ENCODE assay signal across 25 cellular contexts in genomic region chr10:124077216-124077615, GRCh38. TPM values are rescaled to one million over a fixed set of nuclear protein-coding genes. Genes with fewer than 3 reads are reported as not detected.
DNase-seq lines count a peak whose midpoint lies in the region; ATAC-seq and TF ChIP-seq lines count a peak whose summit lies in the region.
"Had no signal": no experiment of that assay in that cellular context is flagged by ENCODE, and none has a peak within 500 bp of the region (broad histone marks: within the 10 kb centered on the region; RNA-seq: fewer than 3 reads in every experiment).

No MANE protein-coding gene starts in this region.

- no peaks in the 10 kb centered on the region for H4K20me1 ChIP-seq in OCI-LY7 (ENCODE audit: insufficient read depth, low read length)

- peak overlapping the region; percentile 69 for H3K4me2 ChIP-seq in OCI-LY7 (ENCODE audit: low read length)

- no peaks in the 10 kb centered on the region for H3K9me3 Mint-ChIP-seq in stimulated activated memory B cell treated with anti-CD40 and anti-IgM and Interleukin-4, amounts not matched to agents 10 μg/mL and 1 μg/mL and 100 μg/mL, for 72 hours
- H3K9me3 Mint-ChIP-seq in activated naive CD4-positive, alpha-beta T cell treated with anti-CD3 and anti-CD28 coated beads for 36 hours = no peaks in the 10 kb centered on the region
- H3K9me3 Mint-ChIP-seq: activated CD4-positive, alpha-beta T cell treated with anti-CD3 and anti-CD28 coated beads, Interleukin-2, amount 10 ng/mL, durations not matched to agents 24 days and 14 days; activated naive CD4-positive, alpha-beta T cell treated with anti-CD3 and anti-CD28 coated beads, Interleukin-2, amount 50 U/mL, for 24 hours; activated T-cell treated with anti-CD3 and anti-CD28 coated beads, Interleukin-2, amount 50 U/mL, for 72 hours; central memory CD8-positive, alpha-beta T cell had no signal

- H3K36me3 Mint-ChIP-seq in stimulated activated memory B cell treated with anti-CD40 and anti-IgM and Interleukin-4, amounts not matched to agents 10 μg/mL and 1 μg/mL and 100 μg/mL, for 72 hours = peaks cover under 1% of the 10 kb centered on the region
- no peaks in the 10 kb centered on the region for H3K36me3 Mint-ChIP-seq in activated naive CD4-positive, alpha-beta T cell treated with anti-CD3 and anti-CD28 coated beads for 36 hours (ENCODE audit: low read depth)
- H3K36me3 Mint-ChIP-seq: activated naive CD4-positive, alpha-beta T cell treated with anti-CD3 and anti-CD28 coated beads, Interleukin-2, amount 50 U/mL, for 24 hours had no signal

- no TSS peak for BruUV-seq in OCI-LY7 (replicated peaks; lab: Mats Ljungman, UMichigan)

- H3K4me1 ChIP-seq in OCI-LY7 (ENCODE audit: insufficient read depth, low read length, poor library complexity, severe bottlenecking) = peaks cover 98% of the 10 kb centered on the region
- H3K4me1 ChIP-seq: SJSA1 had no signal

- H3K27me3 Mint-ChIP-seq in stimulated activated memory B cell treated with anti-CD40 and anti-IgM and Interleukin-4, amounts not matched to agents 10 μg/mL and 1 μg/mL and 100 μg/mL, for 72 hours = no peaks in the 10 kb centered on the region
- peaks cover 2% of the 10 kb centered on the region for H3K27me3 Mint-ChIP-seq in activated naive CD4-positive, alpha-beta T cell treated with anti-CD3 and anti-CD28 coated beads for 36 hours (ENCODE audit: low read depth)

- TF ChIP-seq CTCF in OCI-LY7 (conservative IDR thresholded peaks at IDR 0.05; ENCODE audit: low read length) = no peak

- DNase-seq in HEK293T (ENCODE audit: extremely low spot score) (peak; percentile 36), OCI-LY7 (ENCODE audit: low spot score) (no peak), kidney glomerular epithelial cell (lab: John Stamatoyannopoulos, UW) (peak; percentile 23), DMS79 treated with DMSO at 0.1 percent for 48 hours (lab: John Stamatoyannopoulos, UW) (no peak)
- DNase-seq in activated naive CD4-positive, alpha-beta T cell treated with anti-CD3 and anti-CD28 coated beads for 36 hours = no peak
- DNase-seq in stimulated activated CD4-positive, alpha-beta T cell treated with anti-CD3 and anti-CD28 coated beads, Interleukin-4, amount 100 ng/mL, for 24 hours = no peak
- DNase-seq: activated CD4-positive, alpha-beta T cell treated with anti-CD3 and anti-CD28 coated beads, Interleukin-2, amount 10 ng/mL, durations not matched to agents 24 days and 14 days; activated T-cell treated with anti-CD3 and anti-CD28 coated beads, Interleukin-2, amount 50 U/mL, for 72 hours; aorta; COR-L47; dorsolateral prefrontal cortex; left ventricle myocardium superior; NCI-H1105 treated with DMSO at 0.1 percent for 48 hours; NCI-H774; nucleus accumbens; stimulated activated CD4-positive, alpha-beta T cell treated with anti-CD3 and anti-CD28 coated beads, Interleukin-2, amount 100 ng/mL, for 48 hours; stimulated activated naive CD8-positive, alpha-beta T cell treated with anti-CD3 and anti-CD28 coated beads, Interleukin-15, Interleukin-2, amounts not matched to agents 100 U/mL and 50 U/mL, for 24 hours; T-helper 2 cell; tibial artery had no signal

- ATAC-seq in stimulated activated memory B cell treated with anti-CD40 and anti-IgM and Interleukin-4, amounts not matched to agents 10 μg/mL and 1 μg/mL and 100 μg/mL, for 72 hours = no peak
- ATAC-seq: activated T-cell treated with anti-CD3 and anti-CD28 coated beads, Interleukin-2, amount 50 U/mL, for 72 hours; HepG2; left ventricle myocardium superior; stimulated activated naive CD8-positive, alpha-beta T cell treated with anti-CD3 and anti-CD28 coated beads, Interleukin-15, Interleukin-2, amounts not matched to agents 100 U/mL and 50 U/mL, for 24 hours had no signal

- no peaks in the 10 kb centered on the region for H3K9me2 ChIP-seq in OCI-LY7 (ENCODE audit: insufficient read depth, low read length)

- no peak overlapping the region for H3K4me3 Mint-ChIP-seq in stimulated activated memory B cell treated with anti-CD40 and anti-IgM and Interleukin-4, amounts not matched to agents 10 μg/mL and 1 μg/mL and 100 μg/mL, for 72 hours
- H3K4me3 Mint-ChIP-seq in activated naive CD4-positive, alpha-beta T cell treated with anti-CD3 and anti-CD28 coated beads for 36 hours = no peak overlapping the region
- H3K4me3 Mint-ChIP-seq: activated CD4-positive, alpha-beta T cell treated with anti-CD3 and anti-CD28 coated beads, Interleukin-2, amount 10 ng/mL, durations not matched to agents 24 days and 14 days; activated naive CD4-positive, alpha-beta T cell treated with anti-CD3 and anti-CD28 coated beads, Interleukin-2, amount 50 U/mL, for 24 hours; activated T-cell treated with anti-CD3 and anti-CD28 coated beads, Interleukin-2, amount 50 U/mL, for 72 hours; central memory CD8-positive, alpha-beta T cell had no signal

- CTCF ChIA-PET in HEK293T (lab: Yijun Ruan, JAX) (interaction anchor here (0.6 to 0.7 kb wide), 2 partner anchors 25 to 48 kb away, joined by 3 read pairs; no protein-coding TSS in a partner anchor), OCI-LY7 (lab: Charles Lee; ENCODE audit: unreplicated experiment) (interaction anchor here (1.0 to 1.1 kb wide), 3 partner anchors 11 to 30 kb away, joined by 3 to 4 read pairs (median 3); no protein-coding TSS in a partner anchor)
- CTCF ChIA-PET in activated naive CD4-positive, alpha-beta T cell treated with anti-CD3 and anti-CD28 coated beads for 36 hours (lab: Charles Lee) = interaction anchor here (1.1 kb wide), 1 partner anchor 81 kb away, joined by 4 read pairs; no protein-coding TSS in a partner anchor

- peaks cover 41% of the 10 kb centered on the region; the same call in 1 of the 2 replicates for H3K79me2 ChIP-seq in OCI-LY7 (ENCODE audit: insufficient read depth, low read depth, low read length)

- no peak overlapping the region for H3K4me3 ChIP-seq in OCI-LY7 (ENCODE audit: low read depth, low read length, poor library complexity, severe bottlenecking)
- H3K4me3 ChIP-seq: dorsolateral prefrontal cortex, SJSA1, tibial artery had no signal

- H3K27ac Mint-ChIP-seq in stimulated activated memory B cell treated with anti-CD40 and anti-IgM and Interleukin-4, amounts not matched to agents 10 μg/mL and 1 μg/mL and 100 μg/mL, for 72 hours = peak overlapping the region; percentile 53
- H3K27ac Mint-ChIP-seq in activated naive CD4-positive, alpha-beta T cell treated with anti-CD3 and anti-CD28 coated beads for 36 hours = no peak overlapping the region
- H3K27ac Mint-ChIP-seq: activated CD4-positive, alpha-beta T cell treated with anti-CD3 and anti-CD28 coated beads, Interleukin-2, amount 10 ng/mL, durations not matched to agents 24 days and 14 days; activated naive CD4-positive, alpha-beta T cell treated with anti-CD3 and anti-CD28 coated beads, Interleukin-2, amount 50 U/mL, for 24 hours; activated T-cell treated with anti-CD3 and anti-CD28 coated beads, Interleukin-2, amount 50 U/mL, for 72 hours had no signal

- intact Hi-C loops in OCI-LY7 (cut with micrococcal nuclease; ENCODE audit: unreplicated experiment) = no loop called here
- intact Hi-C loops in activated naive CD4-positive, alpha-beta T cell treated with anti-CD3 and anti-CD28 coated beads for 36 hours (cut with micrococcal nuclease) = no loop called here

- no peaks in the 10 kb centered on the region for H3K9me3 ChIP-seq in OCI-LY7 (ENCODE audit: low read length)
- H3K9me3 ChIP-seq: SJSA1, tibial artery had no signal

- peaks cover 5% of the 10 kb centered on the region; the same call in 1 of the 2 replicates for H3K36me3 ChIP-seq in OCI-LY7 (ENCODE audit: insufficient read depth, low read length)
- H3K36me3 ChIP-seq: SJSA1, tibial artery had no signal

- H3K4me1 Mint-ChIP-seq in stimulated activated memory B cell treated with anti-CD40 and anti-IgM and Interleukin-4, amounts not matched to agents 10 μg/mL and 1 μg/mL and 100 μg/mL, for 72 hours = peaks cover 65% of the 10 kb centered on the region
- H3K4me1 Mint-ChIP-seq in activated naive CD4-positive, alpha-beta T cell treated with anti-CD3 and anti-CD28 coated beads for 36 hours (ENCODE audit: low read depth) = peaks cover 9% of the 10 kb centered on the region
- H3K4me1 Mint-ChIP-seq: central memory CD8-positive, alpha-beta T cell had no signal

- H3K27ac ChIP-seq in OCI-LY7 (ENCODE audit: low read depth, low read length, poor library complexity, severe bottlenecking) = peak overlapping the region; percentile 92
- H3K27ac ChIP-seq: HL-60, SJSA1, tibial artery had no signal

- no peak overlapping the region for H2AFZ ChIP-seq in OCI-LY7 (ENCODE audit: low read length)

- POLR2A ChIA-PET in HEK293T (lab: Yijun Ruan, JAX) (interaction anchor here (0.8 to 2.0 kb wide), 2 partner anchors 13 to 15 kb away, joined by 3 to 7 read pairs; no protein-coding TSS in a partner anchor), OCI-LY7 (lab: Charles Lee) (interaction anchor here (0.5 to 7.1 kb wide), 7 partner anchors 10 to 912 kb away, joined by 3 to 54 read pairs (median 5); no protein-coding TSS in a partner anchor)

TF ChIP-seq in HEK293T, 16 proteins besides CTCF, POLR2A, EP300 and RAD21:
- TF ChIP-seq ZNF384 (IDR thresholded peaks at IDR 0.05) (no peak), PKNOX1 (IDR thresholded peaks at IDR 0.05) (peak; percentile 97)

RNA-seq across cellular contexts. Expression of gene CHST15, which starts 16.2 kb away (rescaled TPM):
- total RNA-seq in OCI-LY7 (2014; rRNA removed; shearing (Covaris generic)) = 19.9 and 26.4 TPM in 2 replicates
- total RNA-seq in OCI-LY7 (2022) = 14.7 and 19.2 TPM in 2 replicates
- under 1 TPM; 0.47 to 0.50 TPM for total RNA-seq in activated naive CD4-positive, alpha-beta T cell treated with anti-CD3 and anti-CD28 coated beads for 36 hours

Comparison
In these comparisons a context has a peak if more than half of its experiments do, and no peak if none do; other contexts are left out.
1. DNase-seq: peak in HEK293T (single experiment) and kidney glomerular epithelial cell (single experiment); none in OCI-LY7 (single experiment), DMS79 treated with DMSO at 0.1 percent for 48 hours (single experiment), activated naive CD4-positive, alpha-beta T cell treated with anti-CD3 and anti-CD28 coated beads for 36 hours (single experiment) and stimulated activated CD4-positive, alpha-beta T cell treated with anti-CD3 and anti-CD28 coated beads, Interleukin-4, amount 100 ng/mL, for 24 hours (single experiment).
2. RNA of gene CHST15, which starts 16.2 kb away (total RNA-seq): 14.7 to 26.4 TPM in OCI-LY7; 0.47 to 0.50 TPM in activated naive CD4-positive, alpha-beta T cell treated with anti-CD3 and anti-CD28 coated beads for 36 hours; every median in the first group is over 10 times any median in the second.